Comparison of ENCODE assay signal across 14 cellular contexts in the genomic region with DNA sequence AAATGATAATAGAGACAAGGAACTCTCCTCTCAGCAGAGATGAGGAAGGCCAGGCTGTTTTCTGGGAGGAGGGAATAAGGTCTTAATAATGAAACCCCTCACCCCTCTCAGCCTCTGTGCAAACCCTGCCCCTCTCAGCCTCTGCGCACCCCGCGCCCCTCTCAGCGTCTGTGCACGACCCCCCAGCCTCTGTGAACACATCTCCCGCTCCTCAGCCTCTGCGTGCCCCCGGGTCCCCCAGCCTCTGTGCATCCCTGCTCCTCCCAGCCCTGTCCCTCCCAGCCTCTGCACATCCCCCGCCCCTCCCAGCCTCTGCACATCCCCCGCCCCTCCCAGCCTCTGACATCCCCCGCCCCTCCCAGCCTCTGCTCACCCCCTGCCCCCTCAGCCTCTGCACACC.
DNase-seq lines count a peak whose midpoint lies in the region; ATAC-seq and TF ChIP-seq lines count a peak whose summit lies in the region.
"Had no signal": no experiment of that assay in that cellular context is flagged by ENCODE, and none has a peak within 500 bp of the region (broad histone marks: within the 10 kb centered on the region; RNA-seq: fewer than 3 reads in every experiment).

No MANE protein-coding gene starts in this region.

- H3K9me3 ChIP-seq in sigmoid colon = no peaks in the 10 kb centered on the region
- H3K9me3 ChIP-seq: A549, BE2C had no signal

- no peaks in the 10 kb centered on the region for H3K27me3 Mint-ChIP-seq in activated CD8-positive, alpha-beta memory T cell treated with anti-CD3 and anti-CD28 coated beads, Interleukin-2, amount 10 ng/mL, durations not matched to agents 7 days and 5 days
- H3K27me3 Mint-ChIP-seq in chondrocyte (ENCODE audit: low read depth) = no peaks in the 10 kb centered on the region

- CTCF ChIA-PET in activated CD8-positive, alpha-beta memory T cell treated with anti-CD3 and anti-CD28 coated beads, Interleukin-2, amount 10 ng/mL, durations not matched to agents 7 days and 5 days (lab: Charles Lee) = no interaction called here

- H3K27ac Mint-ChIP-seq in activated CD8-positive, alpha-beta memory T cell treated with anti-CD3 and anti-CD28 coated beads, Interleukin-2, amount 10 ng/mL, durations not matched to agents 7 days and 5 days = no peak overlapping the region
- H3K27ac Mint-ChIP-seq in chondrocyte (ENCODE audit: unreplicated experiment) = no peak overlapping the region
- H3K27ac Mint-ChIP-seq: CD4-positive, alpha-beta memory T cell had no signal

- H3K4me3 Mint-ChIP-seq in activated CD8-positive, alpha-beta memory T cell treated with anti-CD3 and anti-CD28 coated beads, Interleukin-2, amount 10 ng/mL, durations not matched to agents 7 days and 5 days = no peak overlapping the region
- H3K4me3 Mint-ChIP-seq in chondrocyte (ENCODE audit: unreplicated experiment) = no peak overlapping the region
- H3K4me3 Mint-ChIP-seq: CD4-positive, alpha-beta memory T cell had no signal

- H3K9me3 Mint-ChIP-seq in activated CD8-positive, alpha-beta memory T cell treated with anti-CD3 and anti-CD28 coated beads, Interleukin-2, amount 10 ng/mL, durations not matched to agents 7 days and 5 days (ENCODE audit: low read depth) = no peaks in the 10 kb centered on the region
- peaks cover 16% of the 10 kb centered on the region for H3K9me3 Mint-ChIP-seq in chondrocyte (ENCODE audit: low read depth)

- no peaks in the 10 kb centered on the region for H3K36me3 ChIP-seq in sigmoid colon
- H3K36me3 ChIP-seq: BE2C had no signal

- peak; percentile 12 for DNase-seq in activated CD8-positive, alpha-beta memory T cell treated with anti-CD3 and anti-CD28 coated beads, Interleukin-2, amount 10 ng/mL, durations not matched to agents 7 days and 5 days
- DNase-seq in chondrocyte (ENCODE audit: low spot score) (peak; percentile 78), sigmoid colon (peak; percentile 24), ureter (ENCODE audit: low spot score) (peak; percentile 36), medulla oblongata (ENCODE audit: extremely low spot score) (no peak), NCI-H2196 treated with DMSO at 0.1 percent for 48 hours (lab: John Stamatoyannopoulos, UW; ENCODE audit: unreplicated experiment) (no peak)
- DNase-seq: BE2C; CD4-positive, alpha-beta memory T cell; DMS79; GM23248 had no signal

- H3K36me3 Mint-ChIP-seq in activated CD8-positive, alpha-beta memory T cell treated with anti-CD3 and anti-CD28 coated beads, Interleukin-2, amount 10 ng/mL, durations not matched to agents 7 days and 5 days = no peaks in the 10 kb centered on the region
- no peaks in the 10 kb centered on the region for H3K36me3 Mint-ChIP-seq in chondrocyte (ENCODE audit: low read depth)
- H3K36me3 Mint-ChIP-seq: CD4-positive, alpha-beta memory T cell had no signal

- WGBS in sigmoid colon, 2 donors = 73 to 76% methylated on average over 10 to 11 of the region's 11 CpGs

- no peak overlapping the region for H3K27ac ChIP-seq in sigmoid colon
- H3K27ac ChIP-seq: A549, C4-2B, GM23248 had no signal

- H3K4me3 ChIP-seq in sigmoid colon = no peak overlapping the region
- H3K4me3 ChIP-seq: A549, GM12878, GM23248 had no signal

- intact Hi-C loops in sigmoid colon (cut with DNase I) = no loop called here

- H3K4me1 ChIP-seq in sigmoid colon = no peaks in the 10 kb centered on the region
- H3K4me1 ChIP-seq: A549, BE2C had no signal

- H3K27me3 ChIP-seq in sigmoid colon = peaks cover 0 to 20% (median 5%) of the 10 kb centered on the region in 3 donors
- H3K27me3 ChIP-seq: BE2C had no signal

- TF ChIP-seq EP300 in sigmoid colon (IDR thresholded peaks at IDR 0.05) = no peak

- no peak for TF ChIP-seq POLR2A in sigmoid colon (IDR thresholded peaks at IDR 0.05)

- ATAC-seq in activated CD8-positive, alpha-beta memory T cell treated with anti-CD3 and anti-CD28 coated beads, Interleukin-2, amount 10 ng/mL, durations not matched to agents 7 days and 5 days = no peak
- ATAC-seq: A549, GM12878, HCT116 had no signal

- TF ChIP-seq CTCF in chondrocyte (IDR thresholded peaks at IDR 0.05) = no peak
- TF ChIP-seq CTCF in sigmoid colon (IDR thresholded peaks at IDR 0.05) = no peak

- H3K4me1 Mint-ChIP-seq in activated CD8-positive, alpha-beta memory T cell treated with anti-CD3 and anti-CD28 coated beads, Interleukin-2, amount 10 ng/mL, durations not matched to agents 7 days and 5 days = no peaks in the 10 kb centered on the region
- H3K4me1 Mint-ChIP-seq in chondrocyte (ENCODE audit: low read depth) = no peaks in the 10 kb centered on the region
- H3K4me1 Mint-ChIP-seq: CD4-positive, alpha-beta memory T cell had no signal

Comparison
In these comparisons a context has a peak if more than half of its experiments do, and no peak if none do; other contexts are left out.
1. DNase-seq: peak in activated CD8-positive, alpha-beta memory T cell treated with anti-CD3 and anti-CD28 coated beads, Interleukin-2, amount 10 ng/mL, durations not matched to agents 7 days and 5 days (single experiment), chondrocyte (single experiment), sigmoid colon (single experiment) and ureter (single experiment); none in medulla oblongata (single experiment) and NCI-H2196 treated with DMSO at 0.1 percent for 48 hours (single experiment).